ENCODE assay signal across 14 cellular contexts in the genomic region with DNA sequence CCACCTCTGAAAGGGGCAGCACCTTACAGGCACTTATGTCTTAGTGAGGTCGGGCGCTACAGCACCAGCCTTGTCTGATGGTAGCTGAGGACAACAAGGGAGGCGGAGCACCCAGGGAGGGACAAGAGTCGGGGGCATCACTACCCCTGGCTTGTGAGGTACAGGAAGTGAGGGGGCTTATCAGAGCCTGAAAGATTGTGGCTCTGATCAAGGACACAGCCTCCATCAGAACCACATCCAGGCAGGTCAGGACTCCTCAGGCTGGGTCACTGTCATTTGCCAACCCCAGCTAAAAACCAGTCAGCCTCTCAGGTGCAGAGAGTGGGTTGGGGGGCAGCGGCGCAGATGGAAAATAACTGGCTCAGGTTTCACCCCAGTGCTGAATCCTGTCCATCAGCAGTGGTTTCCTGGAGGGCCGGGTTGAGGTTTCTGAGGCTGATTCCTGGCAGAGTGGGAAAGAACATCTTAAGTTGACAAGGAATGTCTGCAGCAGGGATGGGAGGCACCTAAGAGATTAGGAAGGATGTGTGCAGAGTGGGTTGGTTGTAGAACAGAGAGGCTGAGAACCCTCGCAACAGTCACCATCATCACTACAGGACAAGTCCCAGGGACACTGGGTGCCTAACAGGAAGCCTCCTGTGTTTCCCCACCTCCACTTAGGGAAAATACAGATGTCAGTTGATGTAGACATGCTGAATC. TPM values are rescaled to one million over a fixed set of nuclear protein-coding genes. Genes with fewer than 3 reads are reported as not detected.
DNase-seq lines count a peak whose midpoint lies in the region; ATAC-seq and TF ChIP-seq lines count a peak whose summit lies in the region.
"Had no signal": no experiment of that assay in that cellular context is flagged by ENCODE, and none has a peak within 500 bp of the region (broad histone marks: within the 10 kb centered on the region; RNA-seq: fewer than 3 reads in every experiment).

No MANE protein-coding gene starts in this region.

- H3K4me1 Mint-ChIP-seq in CD4-positive, CD25-positive, alpha-beta regulatory T cell: peaks cover 35 to 90% (median 60%) of the 10 kb centered on the region in 4 donors
- H3K4me1 Mint-ChIP-seq in activated CD4-positive, alpha-beta memory T cell treated with anti-CD3 and anti-CD28 coated beads, Interleukin-2, amount 10 ng/mL, durations not matched to agents 7 days and 5 days: peaks cover 57% of the 10 kb centered on the region

- ATAC-seq in CD4-positive, CD25-positive, alpha-beta regulatory T cell (ENCODE audit: low read depth in 2 of 2): no peak
- no peak for ATAC-seq in GM19324 (IDR thresholded peaks at IDR 0.05; ENCODE audit: low FRiP score, unreplicated experiment)
- no peak for ATAC-seq in GM19455 (IDR thresholded peaks at IDR 0.05; ENCODE audit: unreplicated experiment)
- ATAC-seq: esophagus mucosa, left cardiac atrium had no signal

- peak overlapping the region; percentile 96 to 98 (median 97) for H3K27ac Mint-ChIP-seq in CD4-positive, CD25-positive, alpha-beta regulatory T cell
- peak overlapping the region; percentile 77 for H3K27ac Mint-ChIP-seq in activated CD4-positive, alpha-beta memory T cell treated with anti-CD3 and anti-CD28 coated beads, Interleukin-2, amount 10 ng/mL, durations not matched to agents 7 days and 5 days

- H3K27me3 Mint-ChIP-seq in CD4-positive, CD25-positive, alpha-beta regulatory T cell: no peaks in the 10 kb centered on the region
- peaks cover 1% of the 10 kb centered on the region for H3K27me3 Mint-ChIP-seq in activated CD4-positive, alpha-beta memory T cell treated with anti-CD3 and anti-CD28 coated beads, Interleukin-2, amount 10 ng/mL, durations not matched to agents 7 days and 5 days

- peaks cover 17% of the 10 kb centered on the region for H3K36me3 Mint-ChIP-seq in CD4-positive, CD25-positive, alpha-beta regulatory T cell
- H3K36me3 Mint-ChIP-seq in activated CD4-positive, alpha-beta memory T cell treated with anti-CD3 and anti-CD28 coated beads, Interleukin-2, amount 10 ng/mL, durations not matched to agents 7 days and 5 days (ENCODE audit: low read depth): peaks cover 19% of the 10 kb centered on the region

- no peaks in the 10 kb centered on the region for H3K27me3 ChIP-seq in CD4-positive, CD25-positive, alpha-beta regulatory T cell (ENCODE audit: control insufficient read depth, insufficient read depth, low read length)
- no peaks in the 10 kb centered on the region for H3K27me3 ChIP-seq in H7 (ENCODE audit: control insufficient read depth, insufficient read depth, low read length)
- H3K27me3 ChIP-seq: Peyer's patch had no signal

- peak in 1 of 3 donors; percentile 46 for DNase-seq in CD4-positive, CD25-positive, alpha-beta regulatory T cell
- DNase-seq in H7: peak; percentile 13
- no peak for DNase-seq in activated CD4-positive, alpha-beta memory T cell treated with anti-CD3 and anti-CD28 coated beads, Interleukin-2, amount 10 ng/mL, durations not matched to agents 7 days and 5 days
- DNase-seq in glomerular visceral epithelial cell (ENCODE audit: extremely low spot score): peak; percentile 4
- DNase-seq in GM10266 (ENCODE audit: extremely low spot score): no peak
- DNase-seq: left cardiac atrium, mucosa of descending colon, NCI-H1048, NCI-H526 treated with DMSO at 0.1 percent for 48 hours had no signal

- peak overlapping the region; percentile 91 to 98 (median 93) for H3K4me3 Mint-ChIP-seq in CD4-positive, CD25-positive, alpha-beta regulatory T cell
- H3K4me3 Mint-ChIP-seq in activated CD4-positive, alpha-beta memory T cell treated with anti-CD3 and anti-CD28 coated beads, Interleukin-2, amount 10 ng/mL, durations not matched to agents 7 days and 5 days: peak overlapping the region; percentile 71

- peaks cover 70% of the 10 kb centered on the region for H3K4me1 ChIP-seq in CD4-positive, CD25-positive, alpha-beta regulatory T cell (ENCODE audit: control insufficient read depth, insufficient read depth, low read length, poor library complexity, severe bottlenecking)

- no peaks in the 10 kb centered on the region for H3K9me3 Mint-ChIP-seq in CD4-positive, CD25-positive, alpha-beta regulatory T cell
- peaks cover 3% of the 10 kb centered on the region for H3K9me3 Mint-ChIP-seq in activated CD4-positive, alpha-beta memory T cell treated with anti-CD3 and anti-CD28 coated beads, Interleukin-2, amount 10 ng/mL, durations not matched to agents 7 days and 5 days

- H3K9me3 ChIP-seq in CD4-positive, CD25-positive, alpha-beta regulatory T cell (ENCODE audit: control insufficient read depth in 2 of 2, low read length in 2 of 2): no peaks in the 10 kb centered on the region
- H3K9me3 ChIP-seq: mucosa of descending colon, Peyer's patch had no signal

- peak overlapping the region; percentile 77 for H3K4me3 ChIP-seq in CD4-positive, CD25-positive, alpha-beta regulatory T cell (ENCODE audit: low read depth, low read length)
- H3K4me3 ChIP-seq in H7 (ENCODE audit: insufficient read depth, low read depth, low read length): no peak overlapping the region
- H3K4me3 ChIP-seq: mucosa of descending colon, upper lobe of left lung had no signal

- POLR2A ChIA-PET in activated CD4-positive, alpha-beta memory T cell treated with anti-CD3 and anti-CD28 coated beads, Interleukin-2, amount 10 ng/mL, durations not matched to agents 7 days and 5 days (lab: Charles Lee): interaction anchor here (0.8 to 2.9 kb wide), 6 partner anchors 14 to 94 kb away, joined by 3 to 24 read pairs (median 4); a partner anchor contains a TSS

- H3K36me3 ChIP-seq in CD4-positive, CD25-positive, alpha-beta regulatory T cell (ENCODE audit: control insufficient read depth, insufficient read depth, low read length): peaks cover 14% of the 10 kb centered on the region
- H3K36me3 ChIP-seq in H7 (replicated peaks; ENCODE audit: control insufficient read depth, insufficient read depth, low read length): no peaks in the 10 kb centered on the region
- H3K36me3 ChIP-seq: Peyer's patch, upper lobe of left lung had no signal

- CTCF ChIA-PET in activated CD4-positive, alpha-beta memory T cell treated with anti-CD3 and anti-CD28 coated beads, Interleukin-2, amount 10 ng/mL, durations not matched to agents 7 days and 5 days (lab: Charles Lee): interaction anchor here (1.2 kb wide), 1 partner anchor 73 kb away, joined by 3 read pairs; no protein-coding TSS in a partner anchor

- H3K27ac ChIP-seq in CD4-positive, CD25-positive, alpha-beta regulatory T cell (ENCODE audit: insufficient read depth, low read length, poor library complexity, severe bottlenecking): peak overlapping the region; percentile 84
- H3K27ac ChIP-seq: upper lobe of left lung had no signal

- TF ChIP-seq CTCF in GM10266 (IDR thresholded peaks at IDR 0.05; ENCODE audit: control insufficient read depth, insufficient read depth, low read depth, missing control alignments): no peak

RNA-seq across cellular contexts. Expression of a gene that starts 45.3 kb away (rescaled TPM):
- 19.3 TPM for total RNA-seq in CD4-positive, CD25-positive, alpha-beta regulatory T cell
- polyA plus RNA-seq in CD4-positive, CD25-positive, alpha-beta regulatory T cell: 10 to 100 TPM; 29.9 to 40.2 (median 36.5) TPM
- total RNA-seq in H7 (2014; rRNA removed; shearing (Covaris generic)): 0.04 and 0.38 TPM in 2 replicates
- total RNA-seq in activated CD4-positive, alpha-beta memory T cell treated with anti-CD3 and anti-CD28 coated beads, Interleukin-2, amount 10 ng/mL, durations not matched to agents 7 days and 5 days: 1 to 10 TPM; 7.3 to 8.4 TPM

Comparison
In these comparisons a context has a peak if more than half of its experiments do, and no peak if none do; other contexts are left out.
1. DNase-seq: peak in H7 (single experiment) and glomerular visceral epithelial cell (single experiment); none in activated CD4-positive, alpha-beta memory T cell treated with anti-CD3 and anti-CD28 coated beads, Interleukin-2, amount 10 ng/mL, durations not matched to agents 7 days and 5 days (single experiment) and GM10266 (single experiment).